Comparison of ENCODE assay signal across 11 cellular contexts in genomic region chr15:101773496-101774100, GRCh38. TPM values are rescaled to one million over a fixed set of nuclear protein-coding genes. Genes with fewer than 3 reads are reported as not detected.
A peak's percentile ranks its signal among the peaks of the same experiment; 100 is the strongest.
DNase-seq lines count a peak whose midpoint lies in the region; ATAC-seq, FAIRE-seq and TF ChIP-seq lines count a peak whose summit lies in the region.
"Had no signal": no experiment of that assay in that cellular context is flagged by ENCODE, and none has a peak within 500 bp of the region (broad histone marks: within the 10 kb centered on the region; RNA-seq: fewer than 3 reads in every experiment).

No MANE protein-coding gene starts in this region.

- H3K4me1 ChIP-seq in keratinocyte (ENCODE audit: control insufficient read depth, extremely low read depth, insufficient read depth, low read length): no peaks in the 10 kb centered on the region
- H3K4me1 ChIP-seq in CD8-positive, alpha-beta T cell (ENCODE audit: insufficient read depth, low read length): no peaks in the 10 kb centered on the region

- H3K4me1 Mint-ChIP-seq in CD8-positive, alpha-beta T cell (ENCODE audit: low read depth): no peaks in the 10 kb centered on the region

- no peak overlapping the region for H3K4me2 ChIP-seq in keratinocyte (ENCODE audit: control insufficient read depth, extremely low read depth, insufficient read depth, low read depth, low read length)
- H3K4me2 ChIP-seq: KMS-11 had no signal

- peak; percentile 19 for TF ChIP-seq CTCF in HFF-Myc (IDR thresholded peaks at IDR 0.05; ENCODE audit: low read depth, low read length, missing control alignments)
- TF ChIP-seq CTCF in keratinocyte (optimal IDR thresholded peaks at IDR 0.05 in 1 of 3, IDR thresholded peaks at IDR 0.05 in 1 of 3, conservative IDR thresholded peaks at IDR 0.05 in 1 of 3; ENCODE audit: extremely low read depth in 1 of 3, insufficient read depth in 2 of 3, low read length in 3 of 3): peak; percentile 33 to 68 (median 33)
- TF ChIP-seq CTCF in CD8-positive, alpha-beta T cell (IDR thresholded peaks at IDR 0.05): no peak

- H3K27ac Mint-ChIP-seq in CD8-positive, alpha-beta T cell: no peak overlapping the region

- no peak overlapping the region for H2AFZ ChIP-seq in keratinocyte (ENCODE audit: control insufficient read depth, low read length)

- no peak for FAIRE-seq in keratinocyte (lab: Jason Lieb, UNC)

- H3K4me3 Mint-ChIP-seq in CD8-positive, alpha-beta T cell: no peak overlapping the region

- no peak overlapping the region for H3K9ac ChIP-seq in keratinocyte (ENCODE audit: control insufficient read depth, extremely low read depth, insufficient read depth, low read length)
- H3K9ac ChIP-seq: KMS-11 had no signal

- DNase-seq in SHP77 treated with DMSO at 0.1 percent for 48 hours (lab: John Stamatoyannopoulos, UW) (peak; percentile 1), SHP77 (lab: John Stamatoyannopoulos, UW) (no peak), HFF-Myc (ENCODE audit: extremely low read depth, low read depth) (no peak), SK-MEL-5 (ENCODE audit: low read depth, low spot score) (peak; percentile 17), keratinocyte (ENCODE audit: low read depth, low spot score) (no peak), SW 1271 (lab: John Stamatoyannopoulos, UW) (no peak), anterior cingulate cortex (lab: John Stamatoyannopoulos, UW) (no peak)
- DNase-seq in CD8-positive, alpha-beta T cell: no peak
- DNase-seq: amygdala, trophoblast cell had no signal

- no peaks in the 10 kb centered on the region for H3K36me3 ChIP-seq in keratinocyte (ENCODE audit: control insufficient read depth in 2 of 2, extremely low read depth in 1 of 2, insufficient read depth in 2 of 2, low read length in 2 of 2)
- H3K36me3 ChIP-seq in CD8-positive, alpha-beta T cell (ENCODE audit: insufficient read depth, low read length): no peaks in the 10 kb centered on the region

- no peak for ATAC-seq in CD8-positive, alpha-beta T cell

- H4K20me1 ChIP-seq in keratinocyte (ENCODE audit: control insufficient read depth, extremely low read depth, insufficient read depth, low read length): no peaks in the 10 kb centered on the region

- H3K27ac ChIP-seq in keratinocyte (ENCODE audit: control insufficient read depth, insufficient read depth, low read length): no peak overlapping the region
- H3K27ac ChIP-seq in CD8-positive, alpha-beta T cell (ENCODE audit: low read depth, low read length): no peak overlapping the region
- H3K27ac ChIP-seq: KMS-11 had no signal

- H3K9me3 Mint-ChIP-seq in CD8-positive, alpha-beta T cell: no peaks in the 10 kb centered on the region

- POLR2A ChIA-PET in CD8-positive, alpha-beta T cell (lab: Charles Lee): no interaction called here

- no peak overlapping the region for H3K4me3 ChIP-seq in HFF-Myc (replicated peaks; ENCODE audit: low read depth, low read length)
- H3K4me3 ChIP-seq in keratinocyte (ENCODE audit: control insufficient read depth in 2 of 3, extremely low read depth in 1 of 3, insufficient read depth in 2 of 3, low read depth in 1 of 3, low read length in 3 of 3): no peak overlapping the region
- no peak overlapping the region for H3K4me3 ChIP-seq in CD8-positive, alpha-beta T cell (ENCODE audit: low read depth, low read length)

- CTCF ChIA-PET in CD8-positive, alpha-beta T cell (lab: Charles Lee): no interaction called here

- no peaks in the 10 kb centered on the region for H3K9me3 ChIP-seq in keratinocyte (ENCODE audit: control insufficient read depth, low read depth, low read length)
- no peaks in the 10 kb centered on the region for H3K9me3 ChIP-seq in CD8-positive, alpha-beta T cell (ENCODE audit: low read length)

- H3K27me3 Mint-ChIP-seq in CD8-positive, alpha-beta T cell (ENCODE audit: low read depth): peaks cover 2% of the 10 kb centered on the region

- intact Hi-C loops in CD8-positive, alpha-beta T cell (cut with DNase I, micrococcal nuclease): no loop called here

- dilution Hi-C loops in keratinocyte (cut with MboI; ENCODE audit: extremely low pct_ligation_motif_present, low sequenced_read_pairs): no loop called here

- peaks cover 6% of the 10 kb centered on the region for H3K36me3 Mint-ChIP-seq in CD8-positive, alpha-beta T cell

- H3K79me2 ChIP-seq in keratinocyte (ENCODE audit: control insufficient read depth, insufficient read depth, low read length): no peaks in the 10 kb centered on the region

- peaks cover 3% of the 10 kb centered on the region for H3K27me3 ChIP-seq in keratinocyte (ENCODE audit: control insufficient read depth, extremely low read depth, insufficient read depth, low read length)
- H3K27me3 ChIP-seq in CD8-positive, alpha-beta T cell (ENCODE audit: insufficient read depth, low read length): no peaks in the 10 kb centered on the region

- H3K9me1 ChIP-seq in keratinocyte (ENCODE audit: control insufficient read depth, extremely low read depth, insufficient read depth, low read length): no peaks in the 10 kb centered on the region

- in situ Hi-C loops in SK-MEL-5 (cut with HindIII; ENCODE audit: low pct_unique_long_range_greater_than_20kb, low sequenced_read_pairs): no loop called here

RNA-seq across cellular contexts. Expression of gene OR4F6, which starts 29.7 kb away (rescaled TPM):
- not detected in 2 replicates for total RNA-seq in SK-MEL-5 (2014; rRNA removed; shearing (Covaris generic))
- not detected in 2 replicates for polyA plus RNA-seq in SK-MEL-5 (2015; cell fraction: cytosol; rRNA removed)
- polyA plus RNA-seq in SK-MEL-5 (2015; cell fraction: nucleus; rRNA removed): not detected in 2 replicates
- not detected in 3 replicates for polyA plus RNA-seq in keratinocyte
- polyA plus RNA-seq in keratinocyte (2011; ENCODE audit: low read depth): not detected
- polyA plus RNA-seq in keratinocyte (2011; cell fraction: cytosol; rRNA removed): not detected in 2 replicates
- not detected in 2 replicates for polyA plus RNA-seq in keratinocyte (2011; cell fraction: nucleus; rRNA removed)
- polyA plus RNA-seq in keratinocyte (2012; ENCODE audit: low replicate concordance): not detected in 2 replicates
- not detected in 3 replicates for polyA minus RNA-seq in keratinocyte
- polyA minus RNA-seq in keratinocyte (2011; cell fraction: cytosol; rRNA and poly(A)+ RNA removed): not detected
- not detected in 2 replicates for polyA minus RNA-seq in keratinocyte (2011; cell fraction: nucleus; rRNA and poly(A)+ RNA removed)
- total RNA-seq in CD8-positive, alpha-beta T cell: not detected

RNA-seq across cellular contexts. Expression of gene OR4F15, which starts 38.4 kb away (rescaled TPM):
- 0.16 TPM in 1 of 2 replicates, not detected in the other for total RNA-seq in SK-MEL-5 (2014; rRNA removed; shearing (Covaris generic))
- not detected in 2 replicates for polyA plus RNA-seq in SK-MEL-5 (2015; cell fraction: cytosol; rRNA removed)
- polyA plus RNA-seq in SK-MEL-5 (2015; cell fraction: nucleus; rRNA removed): 0.19 TPM in 1 of 2 replicates, not detected in the other
- not detected in 3 replicates for polyA plus RNA-seq in keratinocyte
- polyA plus RNA-seq in keratinocyte (2011; ENCODE audit: low read depth): not detected
- not detected in 2 replicates for polyA plus RNA-seq in keratinocyte (2011; cell fraction: cytosol; rRNA removed)
- polyA plus RNA-seq in keratinocyte (2011; cell fraction: nucleus; rRNA removed): not detected in 2 replicates
- not detected in 2 replicates for polyA plus RNA-seq in keratinocyte (2012; ENCODE audit: low replicate concordance)
- polyA minus RNA-seq in keratinocyte: not detected in 3 replicates
- polyA minus RNA-seq in keratinocyte (2011; cell fraction: cytosol; rRNA and poly(A)+ RNA removed): not detected
- not detected in 2 replicates for polyA minus RNA-seq in keratinocyte (2011; cell fraction: nucleus; rRNA and poly(A)+ RNA removed)
- not detected for total RNA-seq in CD8-positive, alpha-beta T cell

RNA-seq across cellular contexts. Expression of gene TARS3, which starts 49.3 kb away (rescaled TPM):
- total RNA-seq in SK-MEL-5 (2014; rRNA removed; shearing (Covaris generic)): 10.8 and 10.9 TPM in 2 replicates
- polyA plus RNA-seq in SK-MEL-5 (2015; cell fraction: cytosol; rRNA removed): 6.1 and 6.9 TPM in 2 replicates
- 8.5 and 10.8 TPM in 2 replicates for polyA plus RNA-seq in SK-MEL-5 (2015; cell fraction: nucleus; rRNA removed)
- polyA plus RNA-seq in keratinocyte: 2.8 to 3.9 TPM (median 3.0 TPM) in 3 replicates
- polyA plus RNA-seq in keratinocyte (2011; ENCODE audit: low read depth): 11.3 TPM
- 1.9 and 2.8 TPM in 2 replicates for polyA plus RNA-seq in keratinocyte (2011; cell fraction: cytosol; rRNA removed)
- polyA plus RNA-seq in keratinocyte (2011; cell fraction: nucleus; rRNA removed): 3.7 and 5.9 TPM in 2 replicates
- polyA plus RNA-seq in keratinocyte (2012; ENCODE audit: low replicate concordance): 4.2 and 4.4 TPM in 2 replicates
- 1.7 to 5.3 TPM (median 2.0 TPM) in 3 replicates for polyA minus RNA-seq in keratinocyte
- 3.3 TPM for polyA minus RNA-seq in keratinocyte (2011; cell fraction: cytosol; rRNA and poly(A)+ RNA removed)
- 3.8 and 5.0 TPM in 2 replicates for polyA minus RNA-seq in keratinocyte (2011; cell fraction: nucleus; rRNA and poly(A)+ RNA removed)
- 10 to 100 TPM; 12.7 to 13.7 TPM for total RNA-seq in CD8-positive, alpha-beta T cell

Comparison
In these comparisons a context has a peak if more than half of its experiments do, and no peak if none do; other contexts are left out.
1. DNase-seq: peak in SHP77 treated with DMSO at 0.1 percent for 48 hours (single experiment) and SK-MEL-5 (single experiment); none in SHP77 (0 of 2), HFF-Myc (single experiment), keratinocyte (single experiment), CD8-positive, alpha-beta T cell (0 of 7), SW 1271 (0 of 2) and anterior cingulate cortex (0 of 58).